In genomic region chr3:168622795-168623194, GRCh38 we compare ENCODE assay signal across 2 cellular contexts.
TF ChIP-seq lines count a peak whose summit lies in the region.

No MANE protein-coding gene starts in this region.

TF ChIP-seq in GM23338, 12 proteins besides CTCF, POLR2A, EP300 and RAD21:
- TF ChIP-seq ZNF462 (CRISPR knock-in tag; IDR thresholded peaks at IDR 0.05) (no peak), STAT1 (IDR thresholded peaks at IDR 0.05; ENCODE audit: unreplicated experiment) (no peak), CREB1 (CRISPR knock-in tag; IDR thresholded peaks at IDR 0.05; ENCODE audit: low read depth) (no peak), ZNF331 (CRISPR knock-in tag; IDR thresholded peaks at IDR 0.05; ENCODE audit: low read depth) (no peak), NANOG (IDR thresholded peaks at IDR 0.05; ENCODE audit: borderline replicate concordance) (no peak), EZH2 (IDR thresholded peaks at IDR 0.05; ENCODE audit: low read depth, unreplicated experiment) (no peak), JUNB (IDR thresholded peaks at IDR 0.05; ENCODE audit: unreplicated experiment) (no peak), POLR2AphosphoS5 (IDR thresholded peaks at IDR 0.05; ENCODE audit: low read depth) (no peak), EZH2phosphoT487 (IDR thresholded peaks at IDR 0.05; ENCODE audit: unreplicated experiment) (no peak), ZNF114 (CRISPR knock-in tag; IDR thresholded peaks at IDR 0.05) (no peak)
- TF ChIP-seq, protein P1, sequence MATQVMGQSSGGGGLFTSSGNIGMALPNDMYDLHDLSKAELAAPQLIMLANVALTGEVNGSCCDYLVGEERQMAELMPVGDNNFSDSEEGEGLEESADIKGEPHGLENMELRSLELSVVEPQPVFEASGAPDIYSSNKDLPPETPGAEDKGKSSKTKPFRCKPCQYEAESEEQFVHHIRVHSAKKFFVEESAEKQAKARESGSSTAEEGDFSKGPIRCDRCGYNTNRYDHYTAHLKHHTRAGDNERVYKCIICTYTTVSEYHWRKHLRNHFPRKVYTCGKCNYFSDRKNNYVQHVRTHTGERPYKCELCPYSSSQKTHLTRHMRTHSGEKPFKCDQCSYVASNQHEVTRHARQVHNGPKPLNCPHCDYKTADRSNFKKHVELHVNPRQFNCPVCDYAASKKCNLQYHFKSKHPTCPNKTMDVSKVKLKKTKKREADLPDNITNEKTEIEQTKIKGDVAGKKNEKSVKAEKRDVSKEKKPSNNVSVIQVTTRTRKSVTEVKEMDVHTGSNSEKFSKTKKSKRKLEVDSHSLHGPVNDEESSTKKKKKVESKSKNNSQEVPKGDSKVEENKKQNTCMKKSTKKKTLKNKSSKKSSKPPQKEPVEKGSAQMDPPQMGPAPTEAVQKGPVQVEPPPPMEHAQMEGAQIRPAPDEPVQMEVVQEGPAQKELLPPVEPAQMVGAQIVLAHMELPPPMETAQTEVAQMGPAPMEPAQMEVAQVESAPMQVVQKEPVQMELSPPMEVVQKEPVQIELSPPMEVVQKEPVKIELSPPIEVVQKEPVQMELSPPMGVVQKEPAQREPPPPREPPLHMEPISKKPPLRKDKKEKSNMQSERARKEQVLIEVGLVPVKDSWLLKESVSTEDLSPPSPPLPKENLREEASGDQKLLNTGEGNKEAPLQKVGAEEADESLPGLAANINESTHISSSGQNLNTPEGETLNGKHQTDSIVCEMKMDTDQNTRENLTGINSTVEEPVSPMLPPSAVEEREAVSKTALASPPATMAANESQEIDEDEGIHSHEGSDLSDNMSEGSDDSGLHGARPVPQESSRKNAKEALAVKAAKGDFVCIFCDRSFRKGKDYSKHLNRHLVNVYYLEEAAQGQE (IDR thresholded peaks at IDR 0.05; ENCODE audit: unreplicated experiment): no peak
- TF ChIP-seq, protein P2, sequence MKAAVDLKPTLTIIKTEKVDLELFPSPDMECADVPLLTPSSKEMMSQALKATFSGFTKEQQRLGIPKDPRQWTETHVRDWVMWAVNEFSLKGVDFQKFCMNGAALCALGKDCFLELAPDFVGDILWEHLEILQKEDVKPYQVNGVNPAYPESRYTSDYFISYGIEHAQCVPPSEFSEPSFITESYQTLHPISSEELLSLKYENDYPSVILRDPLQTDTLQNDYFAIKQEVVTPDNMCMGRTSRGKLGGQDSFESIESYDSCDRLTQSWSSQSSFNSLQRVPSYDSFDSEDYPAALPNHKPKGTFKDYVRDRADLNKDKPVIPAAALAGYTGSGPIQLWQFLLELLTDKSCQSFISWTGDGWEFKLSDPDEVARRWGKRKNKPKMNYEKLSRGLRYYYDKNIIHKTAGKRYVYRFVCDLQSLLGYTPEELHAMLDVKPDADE (IDR thresholded peaks at IDR 0.05): no peak

TF ChIP-seq in IMR-90, 13 proteins besides CTCF, POLR2A, EP300 and RAD21:
- TF ChIP-seq CEBPB (IDR thresholded peaks at IDR 0.05; ENCODE audit: low read depth, low read length) (no peak), MAFK (IDR thresholded peaks at IDR 0.05; ENCODE audit: low read depth, low read length) (no peak), CHD1 (IDR thresholded peaks at IDR 0.05; ENCODE audit: low read depth, low read length) (no peak)
- TF ChIP-seq, protein P3, sequence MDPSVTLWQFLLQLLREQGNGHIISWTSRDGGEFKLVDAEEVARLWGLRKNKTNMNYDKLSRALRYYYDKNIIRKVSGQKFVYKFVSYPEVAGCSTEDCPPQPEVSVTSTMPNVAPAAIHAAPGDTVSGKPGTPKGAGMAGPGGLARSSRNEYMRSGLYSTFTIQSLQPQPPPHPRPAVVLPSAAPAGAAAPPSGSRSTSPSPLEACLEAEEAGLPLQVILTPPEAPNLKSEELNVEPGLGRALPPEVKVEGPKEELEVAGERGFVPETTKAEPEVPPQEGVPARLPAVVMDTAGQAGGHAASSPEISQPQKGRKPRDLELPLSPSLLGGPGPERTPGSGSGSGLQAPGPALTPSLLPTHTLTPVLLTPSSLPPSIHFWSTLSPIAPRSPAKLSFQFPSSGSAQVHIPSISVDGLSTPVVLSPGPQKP (IDR thresholded peaks at IDR 0.05; ENCODE audit: borderline replicate concordance, low read depth, low read length): no peak
